In the genomic region with DNA sequence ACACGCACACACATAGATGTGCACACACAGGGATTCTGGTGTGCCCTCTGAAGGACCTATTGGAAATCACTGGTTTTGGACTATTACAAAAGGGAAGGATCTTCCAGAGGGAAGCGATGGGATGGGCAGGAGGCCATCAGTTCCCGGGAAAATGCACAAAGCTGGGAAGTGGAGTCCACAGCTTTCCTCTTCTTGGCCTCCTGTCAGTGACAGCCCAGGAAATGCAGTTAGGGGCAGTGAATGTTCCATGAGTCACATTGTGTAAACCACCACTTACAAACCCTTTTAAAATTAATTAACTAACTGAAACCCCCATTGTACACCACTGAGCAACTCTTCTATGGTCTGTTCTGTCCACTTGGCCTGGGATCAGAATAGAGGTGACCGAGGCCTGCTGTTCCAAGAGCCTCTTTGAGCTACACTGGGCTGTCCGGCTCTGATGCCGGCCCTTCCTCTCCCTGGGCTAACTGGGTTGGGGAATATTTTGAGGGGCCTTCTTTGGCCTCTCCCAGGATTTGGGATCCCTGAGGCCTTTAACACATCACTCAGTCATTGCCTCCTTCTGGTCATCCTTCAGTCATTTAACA, we compare ENCODE assay signal across 26 cellular contexts.
DNase-seq lines count a peak whose midpoint lies in the region; ATAC-seq, FAIRE-seq and TF ChIP-seq lines count a peak whose summit lies in the region.
"Had no signal": no experiment of that assay in that cellular context is flagged by ENCODE, and none has a peak within 500 bp of the region (broad histone marks: within the 10 kb centered on the region; RNA-seq: fewer than 3 reads in every experiment).

No MANE protein-coding gene starts in this region.

- H3K4me3 Mint-ChIP-seq in glutamatergic neuron (ENCODE audit: unreplicated experiment) = no peak overlapping the region
- no peak overlapping the region for H3K4me3 Mint-ChIP-seq in stimulated activated naive CD8-positive, alpha-beta T cell treated with anti-CD3 and anti-CD28 coated beads, Interleukin-15, amount 100 ng/mL, for 72 hours
- H3K4me3 Mint-ChIP-seq: activated naive CD8-positive, alpha-beta T cell treated with anti-CD3 and anti-CD28 coated beads, Interleukin-2, amount 50 U/mL, for 24 hours; IgD-negative memory B cell had no signal

- peak overlapping the region; percentile 94 for H2AK5ac ChIP-seq in IMR-90 (ENCODE audit: low read depth, low read length)

- peaks cover 6% of the 10 kb centered on the region for H3K4me1 Mint-ChIP-seq in glutamatergic neuron (ENCODE audit: low read depth, unreplicated experiment)
- no peaks in the 10 kb centered on the region for H3K4me1 Mint-ChIP-seq in stimulated activated naive CD8-positive, alpha-beta T cell treated with anti-CD3 and anti-CD28 coated beads, Interleukin-15, amount 100 ng/mL, for 72 hours
- H3K4me1 Mint-ChIP-seq: activated naive CD8-positive, alpha-beta T cell treated with anti-CD3 and anti-CD28 coated beads, Interleukin-2, amount 50 U/mL, for 24 hours had no signal

- H3K56ac ChIP-seq in IMR-90 (ENCODE audit: extremely low read depth, insufficient read depth, low read length) = 0 out of 2 replicates have a peak overlapping the region, but pooled peaks have one; percentile 3

- H3K36me3 Mint-ChIP-seq in glutamatergic neuron (ENCODE audit: unreplicated experiment) = no peaks in the 10 kb centered on the region
- H3K36me3 Mint-ChIP-seq: IgD-negative memory B cell had no signal

- peaks cover 0 to under 1% of the 10 kb centered on the region in 2 experiments; a peak in 1 of 4 replicates for H3K79me1 ChIP-seq in IMR-90 (ENCODE audit: low read depth in 1 of 2, low read length in 2 of 2)

- peak overlapping the region; percentile 75 for H2BK20ac ChIP-seq in IMR-90 (ENCODE audit: low read depth, low read length)

- H3K36me3 ChIP-seq in IMR-90 (ENCODE audit: control insufficient read depth, insufficient read depth, low read length) (no peaks in the 10 kb centered on the region), GM12878 (ENCODE audit: control insufficient read depth in 2 of 2, insufficient read depth in 2 of 2, low read length in 1 of 2) (no peaks in the 10 kb centered on the region)
- H3K36me3 ChIP-seq: ovary, upper lobe of right lung had no signal

- TF ChIP-seq CTCF in IMR-90 (conservative IDR thresholded peaks at IDR 0.05; ENCODE audit: low read depth, low read length) = no peak
- TF ChIP-seq CTCF in GM12878 (IDR thresholded peaks at IDR 0.05 in 2 of 3, conservative IDR thresholded peaks at IDR 0.05 in 1 of 3; ENCODE audit: control insufficient read depth in 2 of 3, extremely low read depth in 1 of 3, insufficient read depth in 1 of 3, low read depth in 3 of 3, low read length in 3 of 3) = no peak
- no peak for TF ChIP-seq CTCF in glutamatergic neuron (IDR thresholded peaks at IDR 0.05; ENCODE audit: partially characterized antibody, unreplicated experiment)

- peak overlapping the region; percentile 3 to 51; a peak in 2 of 4 replicates for H4K8ac ChIP-seq in IMR-90 (ENCODE audit: low read depth in 2 of 2, low read length in 2 of 2)

- in situ Hi-C loops in IMR-90 (cut with MboI; ENCODE audit: low sequenced_read_pairs) = no loop called here
- in situ Hi-C loops in GM12878 (cut with MboI) = no loop called here

- H2BK120ac ChIP-seq in IMR-90 (ENCODE audit: low read depth, low read length) = peak overlapping the region; percentile 81

- peak; percentile 18 for DNase-seq in A172 (ENCODE audit: low spot score)
- peak; percentile 65 for DNase-seq in IMR-90
- no peak for DNase-seq in GM12878 (ENCODE audit: low read depth, low spot score)
- peak; percentile 37 for DNase-seq in hepatic stellate cell (ENCODE audit: low spot score)
- no peak for DNase-seq in DMS53 (lab: John Stamatoyannopoulos, UW)
- no peak for DNase-seq in glutamatergic neuron
- no peak for DNase-seq in stimulated activated naive CD8-positive, alpha-beta T cell treated with anti-CD3 and anti-CD28 coated beads, Interleukin-15, amount 100 ng/mL, for 72 hours
- DNase-seq: 8988T; activated CD4-positive, alpha-beta T cell treated with anti-CD3 and anti-CD28 coated beads, Interleukin-2, amount 50 U/mL, for 4 hours; activated CD8-positive, alpha-beta memory T cell treated with anti-CD3 and anti-CD28 coated beads, Interleukin-2, amount 50 U/mL, for 48 hours; activated effector memory CD4-positive, alpha-beta T cell treated with Interleukin-2 at 50 U/mL for 16 hours; activated naive CD8-positive, alpha-beta T cell treated with anti-CD3 and anti-CD28 coated beads, Interleukin-2, amount 50 U/mL, for 24 hours; COR-L47; DND-41; kidney; NCI-H146; NCI-H2171; NCI-H524 treated with DMSO at 0.1 percent for 48 hours; ovary; right cardiac atrium; RPMI8226; upper lobe of right lung had no signal

- peak overlapping the region; percentile 25 for H2AFZ ChIP-seq in IMR-90 (replicated peaks; ENCODE audit: low read length, poor library complexity)
- no peak overlapping the region for H2AFZ ChIP-seq in GM12878 (ENCODE audit: control insufficient read depth, low read depth, low read length)

- peak overlapping the region; percentile 1 for H2BK5ac ChIP-seq in IMR-90 (ENCODE audit: low read depth, low read length, poor library complexity, severe bottlenecking)

- no peak overlapping the region for H3K27ac Mint-ChIP-seq in glutamatergic neuron (ENCODE audit: unreplicated experiment)
- peak overlapping the region in 1 of 2 donors; percentile 84 for H3K27ac Mint-ChIP-seq in stimulated activated naive CD8-positive, alpha-beta T cell treated with anti-CD3 and anti-CD28 coated beads, Interleukin-15, amount 100 ng/mL, for 72 hours
- H3K27ac Mint-ChIP-seq: activated naive CD8-positive, alpha-beta T cell treated with anti-CD3 and anti-CD28 coated beads, Interleukin-2, amount 50 U/mL, for 24 hours; IgD-negative memory B cell had no signal

- no peak overlapping the region for H3K18ac ChIP-seq in IMR-90 (ENCODE audit: low read depth, low read length)

- H4K5ac ChIP-seq in IMR-90 (ENCODE audit: low read depth, low read length) = peak overlapping the region; percentile 13; the same call in 1 of the 2 replicates

- peak overlapping the region; percentile 78 for H3K4ac ChIP-seq in IMR-90 (ENCODE audit: low read depth, low read length)

- H4K20me1 ChIP-seq in IMR-90 (ENCODE audit: insufficient read depth, low read length) (no peaks in the 10 kb centered on the region), GM12878 (ENCODE audit: control insufficient read depth, insufficient read depth) (no peaks in the 10 kb centered on the region; the same call in 1 of the 2 replicates)

- RAD21 ChIA-PET in GM12878 (lab: Charles Lee; ENCODE audit: unreplicated experiment) = interaction anchor here (0.7 to 14.3 kb wide), 7 partner anchors 10 to 398 kb away, joined by 3 to 343 read pairs (median 11); no protein-coding TSS in a partner anchor

- 0 out of 2 replicates have a peak overlapping the region, but pooled peaks have one; percentile 35 for H3K14ac ChIP-seq in IMR-90 (replicated peaks; ENCODE audit: low read depth, low read length)

- H3K4me2 ChIP-seq in IMR-90 (ENCODE audit: low read depth, low read length) (no peak overlapping the region), GM12878 (ENCODE audit: control insufficient read depth, insufficient read depth) (no peak overlapping the region)

- CTCF ChIA-PET in IMR-90 (lab: Yijun Ruan, JAX) (interaction anchor here (2.3 kb wide), 1 partner anchor 12 kb away, joined by 9 read pairs; no protein-coding TSS in a partner anchor), GM12878 (lab: Yijun Ruan, JAX) (interaction anchor here (0.5 to 8.7 kb wide), 15 partner anchors 8 to 730 kb away, joined by 3 to 108 read pairs (median 4); no protein-coding TSS in a partner anchor)

- FAIRE-seq in GM12878 (lab: Jason Lieb, UNC) = no peak
- FAIRE-seq: frontal cortex, kidney had no signal

- POLR2A ChIA-PET in IMR-90 (lab: Charles Lee; ENCODE audit: unreplicated experiment) = no interaction called here
- POLR2A ChIA-PET in GM12878 (lab: Charles Lee) = interaction anchor here (0.8 to 5.1 kb wide), 4 partner anchors 16 to 288 kb away, joined by 3 to 102 read pairs (median 12); no protein-coding TSS in a partner anchor

- no peak for TF ChIP-seq EP300 in GM12878 (IDR thresholded peaks at IDR 0.05; ENCODE audit: borderline replicate concordance in 1 of 2, control insufficient read depth in 1 of 2, low read depth in 2 of 2, low read length in 2 of 2)

- SMC1A ChIA-PET in GM12878 (lab: Charles Lee; ENCODE audit: uncharacterized antibody, unreplicated experiment) = interaction anchor here (0.8 to 10.3 kb wide), 13 partner anchors 8 to 398 kb away, joined by 3 to 250 read pairs (median 5); no protein-coding TSS in a partner anchor

- peak overlapping the region; percentile 75 for H4K91ac ChIP-seq in IMR-90 (ENCODE audit: insufficient read depth, low read depth, low read length)

- TF ChIP-seq POLR2A in IMR-90 (IDR thresholded peaks at IDR 0.05; ENCODE audit: low read depth, low read length) (no peak), GM12878 (IDR thresholded peaks at IDR 0.05; ENCODE audit: low read depth, low read length) (no peak)

- H3K27me3 ChIP-seq in IMR-90 (ENCODE audit: control insufficient read depth, insufficient read depth, low read length) (no peaks in the 10 kb centered on the region), GM12878 (replicated peaks in 1 of 2; ENCODE audit: control insufficient read depth in 2 of 2, insufficient read depth in 2 of 2, low read length in 1 of 2) (peaks cover 0 to 1% of the 10 kb centered on the region in 2 experiments; a peak in 2 of 4 replicates)
- H3K27me3 ChIP-seq: ovary had no signal

- H3K4me1 ChIP-seq in IMR-90 (ENCODE audit: control insufficient read depth, insufficient read depth, low read length) = peaks cover 11% of the 10 kb centered on the region
- no peaks in the 10 kb centered on the region; the same call in 1 of the 2 replicates for H3K4me1 ChIP-seq in GM12878 (ENCODE audit: control insufficient read depth, insufficient read depth, low read length)
- H3K4me1 ChIP-seq: upper lobe of right lung had no signal

- BruUV-seq in IMR-90 (replicated peaks; lab: Mats Ljungman, UMichigan) = no TSS peak
- no TSS peak for BruUV-seq in GM12878 (replicated peaks; lab: Mats Ljungman, UMichigan)

- H3K9me3 ChIP-seq in IMR-90 (ENCODE audit: control insufficient read depth, insufficient read depth, low read length) (no peaks in the 10 kb centered on the region), GM12878 (replicated peaks; ENCODE audit: control insufficient read depth, insufficient read depth, low read length) (no peaks in the 10 kb centered on the region)
- H3K9me3 ChIP-seq: ovary, upper lobe of right lung had no signal

- H2AK9ac ChIP-seq in IMR-90 (replicated peaks; ENCODE audit: low read depth, low read length, poor library complexity) = peak overlapping the region; percentile 2

- dilution Hi-C loops in IMR-90 (cut with HindIII; ENCODE audit: low sequenced_read_pairs, unreplicated experiment) = no loop called here

- peaks cover 13% of the 10 kb centered on the region for H3K9me1 ChIP-seq in IMR-90 (ENCODE audit: insufficient read depth, low read length)

- WGBS in IMR-90 (ENCODE audit: extremely low coverage in 2 of 2, insufficient read length in 1 of 2), 2 experiments = 41% methylated on average over 3 of the region's 6 CpGs; no CpG with 5 or more reads in 1 of the 2 experiments
- 57% methylated on average over 6 of the region's 6 CpGs for WGBS in GM12878 (ENCODE audit: insufficient coverage, insufficient replicate concordance, low lambda C conversion rate, missing lambda C conversion rate)

- H2BK15ac ChIP-seq in IMR-90 (ENCODE audit: low read depth, low read length) = peak overlapping the region; percentile 65; the same call in 2 of the 3 replicates

- H3K27me3 Mint-ChIP-seq in glutamatergic neuron (ENCODE audit: unreplicated experiment) = peaks cover 4% of the 10 kb centered on the region
- no peaks in the 10 kb centered on the region for H3K27me3 Mint-ChIP-seq in stimulated activated naive CD8-positive, alpha-beta T cell treated with anti-CD3 and anti-CD28 coated beads, Interleukin-15, amount 100 ng/mL, for 72 hours
- H3K27me3 Mint-ChIP-seq: activated naive CD8-positive, alpha-beta T cell treated with anti-CD3 and anti-CD28 coated beads, Interleukin-2, amount 50 U/mL, for 24 hours had no signal

- H3K9ac ChIP-seq in IMR-90 (ENCODE audit: low read depth, low read length) (no peak overlapping the region), GM12878 (ENCODE audit: control insufficient read depth, insufficient read depth, low read length) (no peak overlapping the region)

- ATAC-seq in IMR-90 (ENCODE audit: low read depth) (peak; percentile 86), GM12878 (peak; percentile 23; the same call in 2 of the 3 replicates), HG02763 (IDR thresholded peaks at IDR 0.05; ENCODE audit: unreplicated experiment) (no peak)
- no peak for ATAC-seq in stimulated activated naive CD8-positive, alpha-beta T cell treated with anti-CD3 and anti-CD28 coated beads, Interleukin-15, amount 100 ng/mL, for 72 hours
- ATAC-seq: activated naive CD8-positive, alpha-beta T cell treated with anti-CD3 and anti-CD28 coated beads, Interleukin-2, amount 50 U/mL, for 24 hours; right cardiac atrium; upper lobe of right lung had no signal

- TF ChIP-seq RAD21 in IMR-90 (IDR thresholded peaks at IDR 0.05; ENCODE audit: low read length) = no peak
- no peak for TF ChIP-seq RAD21 in GM12878 (IDR thresholded peaks at IDR 0.05; ENCODE audit: insufficient read depth, low read depth, low read length)

- no peaks in the 10 kb centered on the region for H3K79me2 ChIP-seq in GM12878 (ENCODE audit: control insufficient read depth, insufficient read depth, low read length)

- intact Hi-C loops in IMR-90 (cut with micrococcal nuclease) = no loop called here
- intact Hi-C loops in GM12878 (cut with micrococcal nuclease; ENCODE audit: unreplicated experiment) = no loop called here

- 0 out of 2 replicates have a peak overlapping the region, but pooled peaks have one; percentile 29 for H3K23ac ChIP-seq in IMR-90 (ENCODE audit: low read depth, low read length)

- H3K27ac ChIP-seq in IMR-90 (ENCODE audit: insufficient read depth, low read length) (peak overlapping the region; percentile 38; the same call in 1 of the 2 replicates), GM12878 (ENCODE audit: control insufficient read depth, insufficient read depth) (no peak overlapping the region)
- H3K27ac ChIP-seq: ovary, SK-N-MC, upper lobe of right lung had no signal

- H3K9me3 Mint-ChIP-seq in glutamatergic neuron (ENCODE audit: unreplicated experiment) = no peaks in the 10 kb centered on the region
- H3K9me3 Mint-ChIP-seq in stimulated activated naive CD8-positive, alpha-beta T cell treated with anti-CD3 and anti-CD28 coated beads, Interleukin-15, amount 100 ng/mL, for 72 hours = no peaks in the 10 kb centered on the region
- H3K9me3 Mint-ChIP-seq: activated naive CD8-positive, alpha-beta T cell treated with anti-CD3 and anti-CD28 coated beads, Interleukin-2, amount 50 U/mL, for 24 hours; IgD-negative memory B cell had no signal

- no peak overlapping the region for H3K4me3 ChIP-seq in IMR-90 (ENCODE audit: insufficient read depth, low read depth, low read length)
- H3K4me3 ChIP-seq in GM12878 = no peak overlapping the region
- H3K4me3 ChIP-seq: ovary, SK-N-MC, upper lobe of right lung had no signal

Comparison
In these comparisons a context has a peak if more than half of its experiments do, and no peak if none do; other contexts are left out.
1. DNase-seq: peak in A172 (single experiment), IMR-90 (single experiment) and hepatic stellate cell (single experiment); none in GM12878 (single experiment), DMS53 (single experiment), glutamatergic neuron (single experiment) and stimulated activated naive CD8-positive, alpha-beta T cell treated with anti-CD3 and anti-CD28 coated beads, Interleukin-15, amount 100 ng/mL, for 72 hours (0 of 2).
2. ATAC-seq: peak in IMR-90 (single experiment) and GM12878 (single experiment); none in HG02763 (single experiment) and stimulated activated naive CD8-positive, alpha-beta T cell treated with anti-CD3 and anti-CD28 coated beads, Interleukin-15, amount 100 ng/mL, for 72 hours (single experiment).